Comparison of ENCODE assay signal across 15 cellular contexts in the genomic region with DNA sequence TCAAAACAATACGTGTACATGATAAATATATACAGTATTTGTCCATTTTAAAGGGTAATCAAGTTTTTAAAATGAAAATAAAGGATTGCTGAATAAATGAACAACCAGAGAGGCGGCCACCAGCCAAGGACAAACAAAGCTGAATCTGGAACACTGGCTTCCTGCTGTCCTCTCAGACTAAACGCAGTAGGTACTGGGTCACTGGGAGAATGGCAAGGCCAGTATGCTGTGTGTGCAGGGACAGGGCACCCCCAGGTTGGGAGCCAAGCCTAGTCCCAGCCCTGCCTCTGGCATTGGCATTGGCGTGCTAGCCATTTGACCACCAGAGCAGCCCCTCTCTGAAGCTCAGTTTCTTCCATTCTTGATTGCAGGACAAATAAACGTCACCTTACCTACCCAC.
"Had no signal": no experiment of that assay in that cellular context is flagged by ENCODE, and none has a peak within 500 bp of the region (broad histone marks: within the 10 kb centered on the region; RNA-seq: fewer than 3 reads in every experiment).

No MANE protein-coding gene starts in this region.

- H3K4me1 Mint-ChIP-seq: naive B cell had no signal

- H3K4me3 Mint-ChIP-seq: activated naive CD4-positive, alpha-beta T cell treated with anti-CD3 and anti-CD28 coated beads for 36 hours; activated T-helper 17 cell treated with anti-CD3 and anti-CD28 coated beads, Interleukin-2, amount 50 U/mL, for 72 hours; central memory CD8-positive, alpha-beta T cell; naive B cell had no signal

- H3K27me3 Mint-ChIP-seq: activated T-helper 17 cell treated with anti-CD3 and anti-CD28 coated beads, Interleukin-2, amount 50 U/mL, for 72 hours; central memory CD8-positive, alpha-beta T cell had no signal

- H3K27ac Mint-ChIP-seq: activated naive CD4-positive, alpha-beta T cell treated with anti-CD3 and anti-CD28 coated beads for 36 hours; activated T-helper 17 cell treated with anti-CD3 and anti-CD28 coated beads, Interleukin-2, amount 50 U/mL, for 72 hours; naive B cell had no signal

- H3K27me3 ChIP-seq: testis, uterus had no signal

- H3K4me3 ChIP-seq: testis, uterus had no signal

- H3K36me3 Mint-ChIP-seq: naive B cell had no signal

- H3K9me3 Mint-ChIP-seq: activated naive CD4-positive, alpha-beta T cell treated with anti-CD3 and anti-CD28 coated beads for 36 hours; activated T-helper 17 cell treated with anti-CD3 and anti-CD28 coated beads, Interleukin-2, amount 50 U/mL, for 72 hours; central memory CD8-positive, alpha-beta T cell had no signal

- DNase-seq: activated CD4-positive, alpha-beta T cell treated with anti-CD3 and anti-CD28 coated beads for 4 hours; activated naive CD4-positive, alpha-beta T cell treated with anti-CD3 and anti-CD28 coated beads for 36 hours; effector memory CD4-positive, alpha-beta T cell; hippocampal formation; kidney glomerular epithelial cell; midbrain; naive B cell; stimulated activated CD4-positive, alpha-beta T cell treated with anti-CD3 and anti-CD28 coated beads, Interleukin-4, amount 100 ng/mL, for 1 hour; stimulated activated CD8-positive, alpha-beta memory T cell treated with anti-CD3 and anti-CD28 coated beads, Interleukin-4, amount 100 ng/mL, for 48 hours; stimulated activated naive CD8-positive, alpha-beta T cell treated with anti-CD3 and anti-CD28 coated beads, Interleukin-15, Interleukin-2, amounts not matched to agents 100 U/mL and 50 U/mL, for 24 hours; T1000; testis; uterus had no signal

- H3K9me3 ChIP-seq: testis, uterus had no signal

- H3K36me3 ChIP-seq: uterus had no signal

- ATAC-seq: activated T-helper 17 cell treated with anti-CD3 and anti-CD28 coated beads, Interleukin-2, amount 50 U/mL, for 72 hours; stimulated activated naive CD8-positive, alpha-beta T cell treated with anti-CD3 and anti-CD28 coated beads, Interleukin-15, Interleukin-2, amounts not matched to agents 100 U/mL and 50 U/mL, for 24 hours had no signal

- H3K27ac ChIP-seq: testis had no signal
